18 cellular contexts compared by ENCODE assay signal in the genomic region with DNA sequence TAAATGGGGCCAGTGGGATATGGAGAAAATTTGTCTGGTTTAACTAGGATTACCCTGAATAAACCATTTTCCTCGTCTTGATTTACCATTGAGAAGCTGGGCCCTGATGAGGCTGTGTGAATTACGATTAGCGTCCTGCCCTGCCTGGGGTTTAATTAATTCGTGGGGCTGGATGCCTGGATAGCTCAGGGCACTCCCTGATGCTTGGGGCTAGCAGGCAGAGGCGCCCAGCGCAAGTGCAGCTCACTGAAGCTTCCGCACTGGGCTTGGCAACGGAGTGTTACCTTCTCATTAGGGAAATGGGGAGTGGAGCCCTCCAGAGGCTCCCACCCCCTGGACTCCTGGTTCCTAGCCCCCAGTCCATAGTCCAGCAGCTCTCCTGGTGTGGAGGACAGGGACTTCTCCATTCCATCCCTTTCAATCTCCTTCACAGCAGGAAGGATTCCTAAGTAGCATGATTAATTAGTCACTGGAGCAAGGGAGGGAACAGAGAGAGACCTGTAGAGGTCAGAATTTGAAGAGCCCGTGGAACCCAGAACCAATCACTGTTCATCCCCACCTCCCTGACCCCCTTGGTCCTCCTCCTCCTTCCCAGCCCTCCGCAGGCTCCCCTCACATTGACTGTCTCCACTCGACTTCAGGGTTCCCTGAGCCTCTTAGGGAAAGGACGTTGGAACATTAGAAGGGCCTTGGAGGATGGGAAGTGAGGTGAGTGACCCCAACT.
"Had no signal": no experiment of that assay in that cellular context is flagged by ENCODE, and none has a peak within 500 bp of the region (broad histone marks: within the 10 kb centered on the region; RNA-seq: fewer than 3 reads in every experiment).

No MANE protein-coding gene starts in this region.

- H3K9me3 ChIP-seq: esophagus muscularis mucosa, gastroesophageal sphincter, pancreas, psoas muscle, stomach, thoracic aorta, transverse colon had no signal

- ATAC-seq: effector memory CD8-positive, alpha-beta T cell; gastroesophageal sphincter; left colon; mucosa of descending colon; naive thymus-derived CD8-positive, alpha-beta T cell; pancreas; psoas muscle; sciatic nerve had no signal

- H3K9me3 Mint-ChIP-seq: effector memory CD8-positive, alpha-beta T cell had no signal

- DNase-seq: effector memory CD8-positive, alpha-beta T cell; glutamatergic neuron; left colon; mucosa of descending colon; naive thymus-derived CD8-positive, alpha-beta T cell; occipital lobe; pancreas; psoas muscle; stimulated activated CD4-positive, alpha-beta T cell treated with anti-CD3 and anti-CD28 coated beads, Interleukin-2, amount 100 ng/mL, for 24 hours; stimulated activated naive CD4-positive, alpha-beta T cell; stomach; substantia nigra; transverse colon had no signal

- H3K27ac ChIP-seq: epithelial cell of prostate, esophagus muscularis mucosa, gastroesophageal sphincter, pancreas, psoas muscle, stomach, thoracic aorta, transverse colon had no signal

- H3K4me3 Mint-ChIP-seq: effector memory CD8-positive, alpha-beta T cell; naive thymus-derived CD8-positive, alpha-beta T cell had no signal

- H3K4me1 ChIP-seq: esophagus muscularis mucosa, gastroesophageal sphincter, pancreas, psoas muscle, stomach, transverse colon had no signal

- H3K4me3 ChIP-seq: esophagus muscularis mucosa, gastroesophageal sphincter, mucosa of descending colon, pancreas, psoas muscle, stomach, thoracic aorta, transverse colon had no signal

- H3K27me3 ChIP-seq: pancreas, transverse colon had no signal

- H3K36me3 ChIP-seq: esophagus muscularis mucosa, gastroesophageal sphincter, pancreas, stomach, thoracic aorta, transverse colon had no signal

- H3K4me1 Mint-ChIP-seq: naive thymus-derived CD8-positive, alpha-beta T cell had no signal

- H3K36me3 Mint-ChIP-seq: naive thymus-derived CD8-positive, alpha-beta T cell had no signal
